10 cellular contexts compared by ENCODE assay signal in the genomic region with DNA sequence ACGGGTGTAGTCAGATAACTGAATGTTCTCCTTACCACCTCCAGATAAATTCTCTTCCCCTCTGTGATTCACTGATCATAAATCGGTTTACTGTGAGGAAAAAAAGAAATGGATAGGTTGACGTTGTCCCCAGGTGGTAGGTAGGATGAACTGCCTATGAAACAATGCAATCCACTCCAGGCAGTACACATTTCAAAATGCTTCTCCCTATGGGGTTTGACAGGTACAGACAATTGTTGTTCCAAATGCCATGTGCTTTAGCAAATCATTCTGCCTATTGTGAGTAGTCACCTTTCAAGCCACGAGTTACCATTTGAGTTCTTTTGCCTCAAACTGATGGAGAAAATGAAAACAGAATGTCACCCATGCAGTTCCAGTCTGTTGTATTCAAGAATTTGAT. TPM values are rescaled to one million over a fixed set of nuclear protein-coding genes. Genes with fewer than 3 reads are reported as not detected.
A peak's percentile ranks its signal among the peaks of the same experiment; 100 is the strongest.
DNase-seq lines count a peak whose midpoint lies in the region; ATAC-seq, FAIRE-seq and TF ChIP-seq lines count a peak whose summit lies in the region.
"Had no signal": no experiment of that assay in that cellular context is flagged by ENCODE, and none has a peak within 500 bp of the region (broad histone marks: within the 10 kb centered on the region; RNA-seq: fewer than 3 reads in every experiment).

No MANE protein-coding gene starts in this region.

- no peaks in the 10 kb centered on the region for H3K4me1 ChIP-seq in left ventricle myocardium inferior

- peaks cover 10% of the 10 kb centered on the region for H3K9me3 ChIP-seq in left ventricle myocardium inferior (replicated peaks)

- H3K4me3 ChIP-seq in left ventricle myocardium inferior = no peak overlapping the region
- no peak overlapping the region for H3K4me3 ChIP-seq in fibroblast of the aortic adventitia (ENCODE audit: low read depth, low read length)

- FAIRE-seq in RCC 7860 (lab: Jason Lieb, UNC) = no peak
- no peak for FAIRE-seq in urothelium cell line (lab: Jason Lieb, UNC)

- no peaks in the 10 kb centered on the region for H3K27me3 ChIP-seq in left ventricle myocardium inferior (ENCODE audit: low read depth)

- no peaks in the 10 kb centered on the region for H3K36me3 ChIP-seq in left ventricle myocardium inferior

- TF ChIP-seq CTCF in left ventricle myocardium inferior (IDR thresholded peaks at IDR 0.05; ENCODE audit: borderline replicate concordance) (peak; percentile 17), fibroblast of the aortic adventitia (IDR thresholded peaks at IDR 0.05; ENCODE audit: insufficient read depth, low read length) (peak; percentile 68)

- intact Hi-C loops in left ventricle myocardium inferior (cut with micrococcal nuclease) (loop anchor here (10.0 kb wide), 1 partner anchor 355 kb away; no protein-coding TSS in a partner anchor), left ventricle myocardium superior (cut with micrococcal nuclease) (no loop called here)

- H3K27ac ChIP-seq in left ventricle myocardium inferior (replicated peaks) = no peak overlapping the region

- ATAC-seq in left ventricle myocardium superior (no peak), GM21619 (IDR thresholded peaks at IDR 0.05; ENCODE audit: unreplicated experiment) (no peak)

- DNase-seq in left ventricle myocardium inferior (no peak), left ventricle myocardium superior (no peak), RCC 7860 (ENCODE audit: low spot score) (peak; percentile 45), fibroblast of the aortic adventitia (ENCODE audit: low read depth) (peak; percentile 47), urothelium cell line (ENCODE audit: low spot score) (peak; percentile 23), HPDE6-E6E7 (ENCODE audit: extremely low spot score) (no peak), NCI-H345 (lab: John Stamatoyannopoulos, UW) (no peak)
- DNase-seq: anterior cingulate cortex, left cardiac atrium had no signal

RNA-seq across cellular contexts. Expression of a gene that starts 21.8 kb away (rescaled TPM):
- total RNA-seq in left ventricle myocardium inferior (375 TPM), left ventricle myocardium superior (329 TPM), fibroblast of the aortic adventitia (ENCODE audit: low replicate concordance) (10,091 and 12,680 TPM in 2 replicates)

RNA-seq across cellular contexts. Expression of a gene that starts 48.3 kb away (rescaled TPM):
- 4.0 TPM for total RNA-seq in left ventricle myocardium inferior
- total RNA-seq in left ventricle myocardium superior = 3.8 TPM
- 11.9 and 19.1 TPM in 2 replicates for total RNA-seq in fibroblast of the aortic adventitia (ENCODE audit: low replicate concordance)

Comparison
In these comparisons a context has a peak if more than half of its experiments do, and no peak if none do; other contexts are left out.
1. DNase-seq: peak in RCC 7860 (single experiment), fibroblast of the aortic adventitia (single experiment) and urothelium cell line (single experiment); none in left ventricle myocardium inferior (single experiment), left ventricle myocardium superior (single experiment), HPDE6-E6E7 (single experiment) and NCI-H345 (single experiment).
2. RNA of a gene that starts 21.8 kb away (total RNA-seq): 10,091 to 12,680 TPM in fibroblast of the aortic adventitia; 375 TPM in left ventricle myocardium inferior (single experiment) and 329 TPM in left ventricle myocardium superior (single experiment); every median in the first group is over 10 times any median in the second.